2 cellular contexts compared by ENCODE assay signal in genomic region chr7:2436341-2437104, GRCh38.
TF ChIP-seq lines count a peak whose summit lies in the region.

No MANE protein-coding gene starts in this region.

TF ChIP-seq in GM23338, 12 proteins besides CTCF, POLR2A, EP300 and RAD21:
- TF ChIP-seq, protein P1, sequence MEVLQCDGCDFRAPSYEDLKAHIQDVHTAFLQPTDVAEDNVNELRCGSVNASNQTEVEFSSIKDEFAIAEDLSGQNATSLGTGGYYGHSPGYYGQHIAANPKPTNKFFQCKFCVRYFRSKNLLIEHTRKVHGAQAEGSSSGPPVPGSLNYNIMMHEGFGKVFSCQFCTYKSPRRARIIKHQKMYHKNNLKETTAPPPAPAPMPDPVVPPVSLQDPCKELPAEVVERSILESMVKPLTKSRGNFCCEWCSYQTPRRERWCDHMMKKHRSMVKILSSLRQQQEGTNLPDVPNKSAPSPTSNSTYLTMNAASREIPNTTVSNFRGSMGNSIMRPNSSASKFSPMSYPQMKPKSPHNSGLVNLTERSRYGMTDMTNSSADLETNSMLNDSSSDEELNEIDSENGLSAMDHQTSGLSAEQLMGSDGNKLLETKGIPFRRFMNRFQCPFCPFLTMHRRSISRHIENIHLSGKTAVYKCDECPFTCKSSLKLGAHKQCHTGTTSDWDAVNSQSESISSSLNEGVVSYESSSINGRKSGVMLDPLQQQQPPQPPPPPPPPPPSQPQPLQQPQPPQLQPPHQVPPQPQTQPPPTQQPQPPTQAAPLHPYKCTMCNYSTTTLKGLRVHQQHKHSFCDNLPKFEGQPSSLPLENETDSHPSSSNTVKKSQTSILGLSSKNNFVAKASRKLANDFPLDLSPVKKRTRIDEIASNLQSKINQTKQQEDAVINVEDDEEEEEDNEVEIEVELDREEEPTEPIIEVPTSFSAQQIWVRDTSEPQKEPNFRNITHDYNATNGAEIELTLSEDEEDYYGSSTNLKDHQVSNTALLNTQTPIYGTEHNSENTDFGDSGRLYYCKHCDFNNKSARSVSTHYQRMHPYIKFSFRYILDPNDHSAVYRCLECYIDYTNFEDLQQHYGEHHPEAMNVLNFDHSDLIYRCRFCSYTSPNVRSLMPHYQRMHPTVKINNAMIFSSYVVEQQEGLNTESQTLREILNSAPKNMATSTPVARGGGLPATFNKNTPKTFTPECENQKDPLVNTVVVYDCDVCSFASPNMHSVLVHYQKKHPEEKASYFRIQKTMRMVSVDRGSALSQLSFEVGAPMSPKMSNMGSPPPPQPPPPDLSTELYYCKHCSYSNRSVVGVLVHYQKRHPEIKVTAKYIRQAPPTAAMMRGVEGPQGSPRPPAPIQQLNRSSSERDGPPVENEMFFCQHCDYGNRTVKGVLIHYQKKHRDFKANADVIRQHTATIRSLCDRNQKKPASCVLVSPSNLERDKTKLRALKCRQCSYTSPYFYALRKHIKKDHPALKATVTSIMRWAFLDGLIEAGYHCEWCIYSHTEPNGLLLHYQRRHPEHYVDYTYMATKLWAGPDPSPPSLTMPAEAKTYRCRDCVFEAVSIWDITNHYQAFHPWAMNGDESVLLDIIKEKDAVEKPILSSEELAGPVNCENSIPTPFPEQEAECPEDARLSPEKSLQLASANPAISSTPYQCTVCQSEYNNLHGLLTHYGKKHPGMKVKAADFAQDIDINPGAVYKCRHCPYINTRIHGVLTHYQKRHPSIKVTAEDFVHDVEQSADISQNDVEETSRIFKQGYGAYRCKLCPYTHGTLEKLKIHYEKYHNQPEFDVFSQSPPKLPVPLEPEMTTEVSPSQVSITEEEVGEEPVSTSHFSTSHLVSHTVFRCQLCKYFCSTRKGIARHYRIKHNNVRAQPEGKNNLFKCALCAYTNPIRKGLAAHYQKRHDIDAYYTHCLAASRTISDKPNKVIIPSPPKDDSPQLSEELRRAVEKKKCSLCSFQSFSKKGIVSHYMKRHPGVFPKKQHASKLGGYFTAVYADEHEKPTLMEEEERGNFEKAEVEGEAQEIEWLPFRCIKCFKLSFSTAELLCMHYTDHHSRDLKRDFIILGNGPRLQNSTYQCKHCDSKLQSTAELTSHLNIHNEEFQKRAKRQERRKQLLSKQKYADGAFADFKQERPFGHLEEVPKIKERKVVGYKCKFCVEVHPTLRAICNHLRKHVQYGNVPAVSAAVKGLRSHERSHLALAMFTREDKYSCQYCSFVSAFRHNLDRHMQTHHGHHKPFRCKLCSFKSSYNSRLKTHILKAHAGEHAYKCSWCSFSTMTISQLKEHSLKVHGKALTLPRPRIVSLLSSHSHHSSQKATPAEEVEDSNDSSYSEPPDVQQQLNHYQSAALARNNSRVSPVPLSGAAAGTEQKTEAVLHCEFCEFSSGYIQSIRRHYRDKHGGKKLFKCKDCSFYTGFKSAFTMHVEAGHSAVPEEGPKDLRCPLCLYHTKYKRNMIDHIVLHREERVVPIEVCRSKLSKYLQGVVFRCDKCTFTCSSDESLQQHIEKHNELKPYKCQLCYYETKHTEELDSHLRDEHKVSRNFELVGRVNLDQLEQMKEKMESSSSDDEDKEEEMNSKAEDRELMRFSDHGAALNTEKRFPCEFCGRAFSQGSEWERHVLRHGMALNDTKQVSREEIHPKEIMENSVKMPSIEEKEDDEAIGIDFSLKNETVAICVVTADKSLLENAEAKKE (CRISPR knock-in tag; IDR thresholded peaks at IDR 0.05) = no peak
- no peak for TF ChIP-seq EZH2phosphoT487 (IDR thresholded peaks at IDR 0.05; ENCODE audit: unreplicated experiment)
- TF ChIP-seq, protein P2, sequence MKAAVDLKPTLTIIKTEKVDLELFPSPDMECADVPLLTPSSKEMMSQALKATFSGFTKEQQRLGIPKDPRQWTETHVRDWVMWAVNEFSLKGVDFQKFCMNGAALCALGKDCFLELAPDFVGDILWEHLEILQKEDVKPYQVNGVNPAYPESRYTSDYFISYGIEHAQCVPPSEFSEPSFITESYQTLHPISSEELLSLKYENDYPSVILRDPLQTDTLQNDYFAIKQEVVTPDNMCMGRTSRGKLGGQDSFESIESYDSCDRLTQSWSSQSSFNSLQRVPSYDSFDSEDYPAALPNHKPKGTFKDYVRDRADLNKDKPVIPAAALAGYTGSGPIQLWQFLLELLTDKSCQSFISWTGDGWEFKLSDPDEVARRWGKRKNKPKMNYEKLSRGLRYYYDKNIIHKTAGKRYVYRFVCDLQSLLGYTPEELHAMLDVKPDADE (IDR thresholded peaks at IDR 0.05) = no peak
- TF ChIP-seq JUNB (IDR thresholded peaks at IDR 0.05; ENCODE audit: unreplicated experiment) = no peak
- TF ChIP-seq EZH2 (IDR thresholded peaks at IDR 0.05; ENCODE audit: low read depth, unreplicated experiment) = no peak
- TF ChIP-seq CREB1 (CRISPR knock-in tag; IDR thresholded peaks at IDR 0.05; ENCODE audit: low read depth) = no peak
- no peak for TF ChIP-seq ZNF331 (CRISPR knock-in tag; IDR thresholded peaks at IDR 0.05; ENCODE audit: low read depth)
- no peak for TF ChIP-seq ZNF114 (CRISPR knock-in tag; IDR thresholded peaks at IDR 0.05)
- no peak for TF ChIP-seq POLR2AphosphoS5 (IDR thresholded peaks at IDR 0.05; ENCODE audit: low read depth)
- TF ChIP-seq, protein P3, sequence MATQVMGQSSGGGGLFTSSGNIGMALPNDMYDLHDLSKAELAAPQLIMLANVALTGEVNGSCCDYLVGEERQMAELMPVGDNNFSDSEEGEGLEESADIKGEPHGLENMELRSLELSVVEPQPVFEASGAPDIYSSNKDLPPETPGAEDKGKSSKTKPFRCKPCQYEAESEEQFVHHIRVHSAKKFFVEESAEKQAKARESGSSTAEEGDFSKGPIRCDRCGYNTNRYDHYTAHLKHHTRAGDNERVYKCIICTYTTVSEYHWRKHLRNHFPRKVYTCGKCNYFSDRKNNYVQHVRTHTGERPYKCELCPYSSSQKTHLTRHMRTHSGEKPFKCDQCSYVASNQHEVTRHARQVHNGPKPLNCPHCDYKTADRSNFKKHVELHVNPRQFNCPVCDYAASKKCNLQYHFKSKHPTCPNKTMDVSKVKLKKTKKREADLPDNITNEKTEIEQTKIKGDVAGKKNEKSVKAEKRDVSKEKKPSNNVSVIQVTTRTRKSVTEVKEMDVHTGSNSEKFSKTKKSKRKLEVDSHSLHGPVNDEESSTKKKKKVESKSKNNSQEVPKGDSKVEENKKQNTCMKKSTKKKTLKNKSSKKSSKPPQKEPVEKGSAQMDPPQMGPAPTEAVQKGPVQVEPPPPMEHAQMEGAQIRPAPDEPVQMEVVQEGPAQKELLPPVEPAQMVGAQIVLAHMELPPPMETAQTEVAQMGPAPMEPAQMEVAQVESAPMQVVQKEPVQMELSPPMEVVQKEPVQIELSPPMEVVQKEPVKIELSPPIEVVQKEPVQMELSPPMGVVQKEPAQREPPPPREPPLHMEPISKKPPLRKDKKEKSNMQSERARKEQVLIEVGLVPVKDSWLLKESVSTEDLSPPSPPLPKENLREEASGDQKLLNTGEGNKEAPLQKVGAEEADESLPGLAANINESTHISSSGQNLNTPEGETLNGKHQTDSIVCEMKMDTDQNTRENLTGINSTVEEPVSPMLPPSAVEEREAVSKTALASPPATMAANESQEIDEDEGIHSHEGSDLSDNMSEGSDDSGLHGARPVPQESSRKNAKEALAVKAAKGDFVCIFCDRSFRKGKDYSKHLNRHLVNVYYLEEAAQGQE (IDR thresholded peaks at IDR 0.05; ENCODE audit: unreplicated experiment) = no peak
- no peak for TF ChIP-seq STAT1 (IDR thresholded peaks at IDR 0.05; ENCODE audit: unreplicated experiment)
- TF ChIP-seq NANOG (IDR thresholded peaks at IDR 0.05; ENCODE audit: borderline replicate concordance) = no peak
TF ChIP-seq in GM23338: peak in this region for 0.

TF ChIP-seq in IMR-90, 13 proteins besides CTCF, POLR2A, EP300 and RAD21 (continued from another document):
- TF ChIP-seq ELK1 (IDR thresholded peaks at IDR 0.05; ENCODE audit: borderline replicate concordance, low read depth, low read length) (no peak), MXI1 (IDR thresholded peaks at IDR 0.05; ENCODE audit: borderline replicate concordance, low read depth, low read length) (no peak), MAFK (IDR thresholded peaks at IDR 0.05; ENCODE audit: low read depth, low read length) (no peak), RCOR1 (IDR thresholded peaks at IDR 0.05; ENCODE audit: insufficient replicate concordance, low read length) (no peak)
